1 cellular context compared by ENCODE assay signal in genomic region chr16:23081675-23082119, GRCh38.
TF ChIP-seq lines count a peak whose summit lies in the region.

No MANE protein-coding gene starts in this region.

TF ChIP-seq in IMR-90, 13 proteins besides CTCF, POLR2A, EP300 and RAD21 (continued from another document):
- TF ChIP-seq FOS (IDR thresholded peaks at IDR 0.05; ENCODE audit: low read depth, low read length) = no peak
